ENCODE assay signal across 8 cellular contexts in the genomic region with DNA sequence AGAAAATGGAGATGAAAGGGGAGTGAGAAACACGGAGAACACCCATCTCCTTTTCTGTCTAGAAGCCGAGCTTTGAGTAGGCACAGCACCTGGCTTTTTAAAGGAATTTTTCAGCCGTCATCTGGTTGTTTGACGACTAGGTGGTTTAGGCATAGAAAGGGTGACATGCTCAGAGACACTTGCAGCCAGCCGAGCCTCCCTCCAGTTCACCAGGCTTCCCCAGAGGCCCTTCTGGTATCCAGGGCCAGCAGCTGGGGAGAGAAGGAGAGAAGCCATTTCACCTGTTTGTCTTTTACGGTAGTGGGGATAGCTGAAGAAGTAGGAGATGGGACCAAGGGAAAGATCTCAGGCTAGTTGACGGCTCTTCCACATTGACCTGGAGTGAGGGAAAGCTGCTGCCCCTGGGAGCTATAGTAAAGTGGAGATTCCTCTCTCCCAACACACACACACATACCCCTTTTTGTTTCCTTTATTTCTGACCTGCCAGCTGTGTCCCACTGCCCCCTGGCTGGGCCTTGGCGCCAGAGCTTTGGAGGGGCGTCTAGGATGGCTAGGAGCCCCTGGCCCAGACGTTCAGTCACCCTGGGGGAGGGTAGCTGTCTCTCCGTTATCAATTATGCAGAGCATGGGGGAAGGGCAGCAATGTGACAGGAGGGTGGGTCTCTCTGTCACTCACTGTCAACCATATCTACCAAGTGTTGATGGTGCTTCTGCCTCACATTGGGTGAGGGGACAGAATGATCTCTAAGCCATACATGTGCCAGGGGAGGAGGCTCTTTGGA. TPM values are rescaled to one million over a fixed set of nuclear protein-coding genes. Genes with fewer than 3 reads are reported as not detected.
DNase-seq lines count a peak whose midpoint lies in the region; ATAC-seq and TF ChIP-seq lines count a peak whose summit lies in the region.

No MANE protein-coding gene starts in this region.

- CTCF ChIA-PET in activated CD8-positive, alpha-beta T cell treated with anti-CD3 and anti-CD28 coated beads, Interleukin-2, amount 10 ng/mL, durations not matched to agents 7 days and 5 days (lab: Charles Lee), result interaction anchor here (0.6 to 2.8 kb wide), 5 partner anchors 12 to 172 kb away, joined by 3 to 8 read pairs (median 7); partner anchors contain the start of gene AAAS

- H3K36me3 Mint-ChIP-seq in T-helper 1 cell treated with Interleukin-12 subunit alpha and Interleukin-12 subunit beta and Interleukin-4 antibody, amounts not matched to agents 30 μg/mL and 1 μg/mL, for 36 hours (ENCODE audit: low read depth), result peaks cover 4% of the 10 kb centered on the region
- H3K36me3 Mint-ChIP-seq in activated CD8-positive, alpha-beta T cell treated with anti-CD3 and anti-CD28 coated beads, Interleukin-2, amount 10 ng/mL, durations not matched to agents 7 days and 5 days (ENCODE audit: low read depth), result peaks cover 3% of the 10 kb centered on the region

- peak overlapping the region; percentile 49 for H3K27ac Mint-ChIP-seq in T-helper 1 cell treated with Interleukin-12 subunit alpha and Interleukin-12 subunit beta and Interleukin-4 antibody, amounts not matched to agents 30 μg/mL and 1 μg/mL, for 36 hours
- H3K27ac Mint-ChIP-seq in activated CD8-positive, alpha-beta T cell treated with anti-CD3 and anti-CD28 coated beads, Interleukin-2, amount 10 ng/mL, durations not matched to agents 7 days and 5 days, result peak overlapping the region; percentile 70

- peaks cover 33% of the 10 kb centered on the region for H3K4me1 Mint-ChIP-seq in T-helper 1 cell treated with Interleukin-12 subunit alpha and Interleukin-12 subunit beta and Interleukin-4 antibody, amounts not matched to agents 30 μg/mL and 1 μg/mL, for 36 hours (ENCODE audit: low read depth)
- peaks cover 45% of the 10 kb centered on the region for H3K4me1 Mint-ChIP-seq in activated CD8-positive, alpha-beta T cell treated with anti-CD3 and anti-CD28 coated beads, Interleukin-2, amount 10 ng/mL, durations not matched to agents 7 days and 5 days (ENCODE audit: low read depth)

- ATAC-seq in activated CD8-positive, alpha-beta T cell treated with anti-CD3 and anti-CD28 coated beads, Interleukin-2, amount 10 ng/mL, durations not matched to agents 7 days and 5 days, result no peak
- no peak for ATAC-seq in HG02981 (IDR thresholded peaks at IDR 0.05; ENCODE audit: unreplicated experiment)
- no peak for ATAC-seq in HG03457 (IDR thresholded peaks at IDR 0.05; ENCODE audit: unreplicated experiment)

- no peak for TF ChIP-seq POLR2A in stomach (IDR thresholded peaks at IDR 0.05)

- intact Hi-C loops in stomach (cut with DNase I; ENCODE audit: low total_unique reads), result no loop called here

- peak overlapping the region; percentile 70 to 89 (median 83) for H3K27ac ChIP-seq in stomach

- no peak for TF ChIP-seq CTCF in stomach (IDR thresholded peaks at IDR 0.05)

- no peaks in the 10 kb centered on the region for H3K9me3 ChIP-seq in stomach

- WGBS in stomach, 5 donors, result 24 to 36% (median 29%) methylated on average over 11 of the region's 11 CpGs

- no peaks in the 10 kb centered on the region for H3K27me3 ChIP-seq in stomach

- H3K4me3 ChIP-seq in stomach, result peak overlapping the region; percentile 51 to 63 (median 56)

- TF ChIP-seq EP300 in stomach (IDR thresholded peaks at IDR 0.05), result no peak

- POLR2A ChIA-PET in activated CD8-positive, alpha-beta T cell treated with anti-CD3 and anti-CD28 coated beads, Interleukin-2, amount 10 ng/mL, durations not matched to agents 7 days and 5 days (lab: Charles Lee), result interaction anchor here (1.0 kb wide), 1 partner anchor 11 kb away, joined by 3 read pairs; no protein-coding TSS in a partner anchor

- peak overlapping the region; percentile 90 for H3K4me3 Mint-ChIP-seq in T-helper 1 cell treated with Interleukin-12 subunit alpha and Interleukin-12 subunit beta and Interleukin-4 antibody, amounts not matched to agents 30 μg/mL and 1 μg/mL, for 36 hours
- peak overlapping the region; percentile 82 for H3K4me3 Mint-ChIP-seq in activated CD8-positive, alpha-beta T cell treated with anti-CD3 and anti-CD28 coated beads, Interleukin-2, amount 10 ng/mL, durations not matched to agents 7 days and 5 days

- DNase-seq in T-helper 1 cell (no peak), islet precursor cell (peak; percentile 64), stomach (no peak), COR-L47 (lab: John Stamatoyannopoulos, UW) (no peak)
- DNase-seq in activated CD8-positive, alpha-beta T cell treated with anti-CD3 and anti-CD28 coated beads, Interleukin-2, amount 10 ng/mL, durations not matched to agents 7 days and 5 days, result no peak

- peaks cover 26 to 62% (median 34%) of the 10 kb centered on the region in 4 donors for H3K4me1 ChIP-seq in stomach

- no peaks in the 10 kb centered on the region for H3K27me3 Mint-ChIP-seq in T-helper 1 cell treated with Interleukin-12 subunit alpha and Interleukin-12 subunit beta and Interleukin-4 antibody, amounts not matched to agents 30 μg/mL and 1 μg/mL, for 36 hours (ENCODE audit: low read depth)
- no peaks in the 10 kb centered on the region for H3K27me3 Mint-ChIP-seq in activated CD8-positive, alpha-beta T cell treated with anti-CD3 and anti-CD28 coated beads, Interleukin-2, amount 10 ng/mL, durations not matched to agents 7 days and 5 days (ENCODE audit: low read depth)

- H3K36me3 ChIP-seq in stomach, result no peaks in the 10 kb centered on the region

- no peaks in the 10 kb centered on the region for H3K9me3 Mint-ChIP-seq in T-helper 1 cell treated with Interleukin-12 subunit alpha and Interleukin-12 subunit beta and Interleukin-4 antibody, amounts not matched to agents 30 μg/mL and 1 μg/mL, for 36 hours
- no peaks in the 10 kb centered on the region for H3K9me3 Mint-ChIP-seq in activated CD8-positive, alpha-beta T cell treated with anti-CD3 and anti-CD28 coated beads, Interleukin-2, amount 10 ng/mL, durations not matched to agents 7 days and 5 days (ENCODE audit: insufficient read depth)

RNA-seq across cellular contexts. Expression of gene MAP3K12, which starts 5.5 kb away (rescaled TPM):
- 10 to 100 TPM; 22.7 to 22.9 TPM for total RNA-seq in activated CD8-positive, alpha-beta T cell treated with anti-CD3 and anti-CD28 coated beads, Interleukin-2, amount 10 ng/mL, durations not matched to agents 7 days and 5 days
- 100 to 1,000 TPM in 1 of 5 donors, 10 to 100 TPM in 4; 13.2 to 279 (median 43.3) TPM for total RNA-seq in stomach
- 1 to 10 TPM; 5.4 to 9.8 (median 6.0) TPM for polyA plus RNA-seq in stomach

RNA-seq across cellular contexts. Expression of gene TARBP2, which starts 7.3 kb away (rescaled TPM):
- 10 to 100 TPM; 30.3 to 36.9 TPM for total RNA-seq in activated CD8-positive, alpha-beta T cell treated with anti-CD3 and anti-CD28 coated beads, Interleukin-2, amount 10 ng/mL, durations not matched to agents 7 days and 5 days
- total RNA-seq in stomach, result 10 to 100 TPM in 4 of 5 donors, not detected in 1; 24.0 to 36.5 (median 32.0) TPM
- polyA plus RNA-seq in stomach, result 10 to 100 TPM; 22.6 to 32.7 (median 27.4) TPM

RNA-seq across cellular contexts. Expression of gene NPFF, which starts 13.5 kb away (rescaled TPM):
- not detected for total RNA-seq in activated CD8-positive, alpha-beta T cell treated with anti-CD3 and anti-CD28 coated beads, Interleukin-2, amount 10 ng/mL, durations not matched to agents 7 days and 5 days
- total RNA-seq in stomach, result not detected
- polyA plus RNA-seq in stomach, result not detected

RNA-seq across cellular contexts. Expression of gene PCBP2, which starts 41.9 kb away (rescaled TPM):
- total RNA-seq in activated CD8-positive, alpha-beta T cell treated with anti-CD3 and anti-CD28 coated beads, Interleukin-2, amount 10 ng/mL, durations not matched to agents 7 days and 5 days, result 100 to 1,000 TPM; 813 to 836 TPM
- total RNA-seq in stomach, result 100 to 1,000 TPM; 109 to 509 (median 431) TPM
- polyA plus RNA-seq in stomach, result 100 to 1,000 TPM; 407 to 714 (median 486) TPM

RNA-seq across cellular contexts. Expression of gene PRR13, which starts 52.3 kb away (rescaled TPM):
- 100 to 1,000 TPM; 220 TPM for total RNA-seq in activated CD8-positive, alpha-beta T cell treated with anti-CD3 and anti-CD28 coated beads, Interleukin-2, amount 10 ng/mL, durations not matched to agents 7 days and 5 days
- total RNA-seq in stomach, result 100 to 1,000 TPM in 3 of 5 donors, 10 to 100 TPM in 2; 44.3 to 194 (median 105) TPM
- 100 to 1,000 TPM; 194 to 437 (median 306) TPM for polyA plus RNA-seq in stomach
